In the genomic region with DNA sequence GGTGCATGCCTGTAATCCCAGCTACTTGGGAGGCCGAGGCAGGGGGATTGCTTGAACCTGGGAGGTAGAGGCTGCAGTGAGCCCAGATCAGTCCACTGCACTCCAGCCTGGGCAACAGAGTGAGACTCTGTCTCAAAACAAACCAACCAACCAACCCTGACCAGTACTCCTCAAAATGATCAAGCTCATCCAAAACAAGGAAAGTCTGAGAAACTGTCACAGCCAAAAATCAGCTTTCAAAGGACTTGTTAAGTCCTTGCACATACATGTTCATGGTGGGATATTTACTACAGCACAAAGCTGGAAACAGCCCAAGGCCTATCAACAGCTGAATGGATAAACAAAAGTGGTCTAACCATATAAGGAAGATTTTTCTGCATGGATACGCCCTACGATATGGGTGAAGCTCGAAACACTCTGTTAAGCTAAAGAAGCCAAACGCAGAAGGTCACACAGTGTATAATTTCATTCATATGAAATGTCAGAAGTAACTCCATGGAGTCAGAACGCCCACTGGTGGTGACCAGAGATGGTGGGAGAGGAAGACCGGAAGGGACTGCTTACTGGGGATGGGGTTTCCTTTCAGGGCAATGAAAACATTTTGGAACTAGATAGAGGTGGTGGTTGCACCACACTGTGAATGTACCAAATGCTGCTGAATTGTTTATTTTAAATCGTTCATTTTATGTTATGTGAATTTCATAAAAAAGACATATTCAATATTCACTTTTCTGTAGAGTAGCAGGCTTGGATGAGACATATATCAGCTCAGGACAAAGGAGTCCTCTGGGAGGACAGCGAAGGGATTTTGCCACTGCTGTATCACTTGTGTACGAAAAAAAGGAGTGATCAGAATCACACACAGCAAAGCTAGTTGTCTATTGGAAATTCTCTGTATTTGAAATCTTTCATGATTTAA, we compare ENCODE assay signal across 9 cellular contexts. TPM values are rescaled to one million over a fixed set of nuclear protein-coding genes. Genes with fewer than 3 reads are reported as not detected.
DNase-seq lines count a peak whose midpoint lies in the region; ATAC-seq, FAIRE-seq and TF ChIP-seq lines count a peak whose summit lies in the region.
"Had no signal": no experiment of that assay in that cellular context is flagged by ENCODE, and none has a peak within 500 bp of the region (broad histone marks: within the 10 kb centered on the region; RNA-seq: fewer than 3 reads in every experiment).

No MANE protein-coding gene starts in this region.

- H3K4me2 ChIP-seq in GM23338, result no peak overlapping the region
- H3K4me2 ChIP-seq in OCI-LY7 (ENCODE audit: low read length), result no peak overlapping the region

- H3K27me3 ChIP-seq in ACC112 (ENCODE audit: insufficient read depth, low read length), result no peaks in the 10 kb centered on the region
- H3K27me3 ChIP-seq in GM23338 (ENCODE audit: insufficient read depth), result no peaks in the 10 kb centered on the region

- CTCF ChIA-PET in OCI-LY7 (lab: Charles Lee; ENCODE audit: unreplicated experiment), result interaction anchor here (0.5 kb wide), 2 partner anchors 135 to 241 kb away, joined by 3 read pairs; no protein-coding TSS in a partner anchor

- H3K4me1 Mint-ChIP-seq in GM23338 (peaks cover 25% of the 10 kb centered on the region), nephron progenitor cell (peaks cover 34% of the 10 kb centered on the region)

- POLR2A ChIA-PET in OCI-LY7 (lab: Charles Lee), result interaction anchor here (0.9 kb wide), 1 partner anchor 9 kb away, joined by 3 read pairs; no protein-coding TSS in a partner anchor

- H3K4me1 ChIP-seq in ACC112 (ENCODE audit: control insufficient read depth, insufficient read depth, low read length, unreplicated experiment) (peaks cover 12% of the 10 kb centered on the region), GM23338 (ENCODE audit: insufficient read depth) (peaks cover 8% of the 10 kb centered on the region; the same call in 1 of the 2 replicates), OCI-LY7 (ENCODE audit: insufficient read depth, low read length, poor library complexity, severe bottlenecking) (peaks cover 10% of the 10 kb centered on the region)

- DNase-seq in GM23338 (ENCODE audit: low spot score), result peak; percentile 71
- DNase-seq in OCI-LY7 (ENCODE audit: low spot score), result peak; percentile 23
- peak; percentile 39 for DNase-seq in nephron progenitor cell
- no peak for DNase-seq in stimulated activated CD4-positive, alpha-beta T cell treated with anti-CD3 and anti-CD28 coated beads, Interleukin-2, amount 100 ng/mL, for 48 hours

- H3K27ac Mint-ChIP-seq in GM23338, result 0 out of 2 replicates have a peak overlapping the region, but pooled peaks have one; percentile 33
- H3K27ac Mint-ChIP-seq in nephron progenitor cell, result peak overlapping the region; percentile 44

- peak; percentile 69 to 79 for TF ChIP-seq CTCF in GM23338 (conservative IDR thresholded peaks at IDR 0.05; ENCODE audit: low read depth in 2 of 2)
- TF ChIP-seq CTCF in OCI-LY7 (conservative IDR thresholded peaks at IDR 0.05; ENCODE audit: low read length), result peak; percentile 70
- TF ChIP-seq CTCF in nephron progenitor cell (IDR thresholded peaks at IDR 0.05), result peak; percentile 49

- no peaks in the 10 kb centered on the region for H3K79me2 ChIP-seq in ACC112 (ENCODE audit: control insufficient read depth, insufficient read depth, low read length, unreplicated experiment)
- no peaks in the 10 kb centered on the region for H3K79me2 ChIP-seq in GM23338 (replicated peaks; ENCODE audit: insufficient read depth)
- no peaks in the 10 kb centered on the region for H3K79me2 ChIP-seq in OCI-LY7 (ENCODE audit: insufficient read depth, low read depth, low read length)

- peaks cover 4% of the 10 kb centered on the region for H3F3A ChIP-seq in GM23338 (replicated peaks; ENCODE audit: low read depth)

- ATAC-seq in GM23338 (peak; percentile 28), GM21526 (IDR thresholded peaks at IDR 0.05; ENCODE audit: low FRiP score, unreplicated experiment) (no peak), HG03571 (IDR thresholded peaks at IDR 0.05; ENCODE audit: unreplicated experiment) (no peak)

- peak overlapping the region; percentile 21 for H2AFZ ChIP-seq in ACC112 (ENCODE audit: low read length, unreplicated experiment)
- H2AFZ ChIP-seq in GM23338, result no peak overlapping the region
- H2AFZ ChIP-seq in OCI-LY7 (ENCODE audit: low read length), result no peak overlapping the region

- no TSS peak for BruUV-seq in OCI-LY7 (replicated peaks; lab: Mats Ljungman, UMichigan)

- no peaks in the 10 kb centered on the region for H3K36me3 ChIP-seq in ACC112 (ENCODE audit: insufficient read depth, low read length)
- H3K36me3 ChIP-seq in GM23338 (ENCODE audit: insufficient read depth), result no peaks in the 10 kb centered on the region
- peaks cover 3% of the 10 kb centered on the region for H3K36me3 ChIP-seq in OCI-LY7 (ENCODE audit: insufficient read depth, low read length)

- H3K4me3 Mint-ChIP-seq in GM23338 (no peak overlapping the region), nephron progenitor cell (no peak overlapping the region)

- FAIRE-seq in endometrium (lab: Jason Lieb, UNC), result peak; percentile 53
- FAIRE-seq: colon had no signal

- 0 out of 2 replicates have a peak, but pooled peaks cover 2% of the 10 kb centered on the region for H4K20me1 ChIP-seq in GM23338 (replicated peaks; ENCODE audit: insufficient read depth)
- no peaks in the 10 kb centered on the region for H4K20me1 ChIP-seq in OCI-LY7 (ENCODE audit: insufficient read depth, low read length)

- no peak overlapping the region for H3K27ac ChIP-seq in ACC112 (ENCODE audit: low read depth, low read length)
- no peak overlapping the region for H3K27ac ChIP-seq in GM23338 (ENCODE audit: low read depth)
- no peak overlapping the region for H3K27ac ChIP-seq in OCI-LY7 (ENCODE audit: low read depth, low read length, poor library complexity, severe bottlenecking)

- no peaks in the 10 kb centered on the region for H3K9me3 Mint-ChIP-seq in GM23338
- no peaks in the 10 kb centered on the region for H3K9me3 Mint-ChIP-seq in nephron progenitor cell

- H3K36me3 Mint-ChIP-seq in GM23338 (ENCODE audit: low read depth), result peaks cover 6% of the 10 kb centered on the region; the same call in 2 of the 3 replicates
- H3K36me3 Mint-ChIP-seq in nephron progenitor cell (ENCODE audit: low read depth), result peaks cover 4% of the 10 kb centered on the region

- intact Hi-C loops in OCI-LY7 (cut with micrococcal nuclease; ENCODE audit: unreplicated experiment), result no loop called here

- H3K9me3 ChIP-seq in OCI-LY7 (ENCODE audit: low read length), result no peaks in the 10 kb centered on the region

- H3K4me3 ChIP-seq in ACC112 (ENCODE audit: low read depth, low read length) (no peak overlapping the region), GM23338 (no peak overlapping the region), OCI-LY7 (ENCODE audit: low read depth, low read length, poor library complexity, severe bottlenecking) (no peak overlapping the region)

- H3K9me2 ChIP-seq in GM23338 (ENCODE audit: insufficient read depth), result no peaks in the 10 kb centered on the region
- H3K9me2 ChIP-seq in OCI-LY7 (ENCODE audit: insufficient read depth, low read length), result no peaks in the 10 kb centered on the region

- H3K27me3 Mint-ChIP-seq in GM23338 (ENCODE audit: insufficient read depth, low read depth, poor library complexity) (peaks cover 8% of the 10 kb centered on the region), nephron progenitor cell (ENCODE audit: low read depth, poor library complexity) (peaks cover 4% of the 10 kb centered on the region)

TF ChIP-seq in GM23338, 12 proteins besides CTCF, POLR2A, EP300 and RAD21 (continues in another document):
- TF ChIP-seq ZNF114 (CRISPR knock-in tag; IDR thresholded peaks at IDR 0.05) (no peak), ETS1 (IDR thresholded peaks at IDR 0.05) (no peak), STAT1 (IDR thresholded peaks at IDR 0.05; ENCODE audit: unreplicated experiment) (no peak), NANOG (IDR thresholded peaks at IDR 0.05; ENCODE audit: borderline replicate concordance) (no peak), JUNB (IDR thresholded peaks at IDR 0.05; ENCODE audit: unreplicated experiment) (no peak)

RNA-seq across cellular contexts. Expression of gene CCL17, which starts 17.7 kb away (rescaled TPM):
- total RNA-seq in GM23338 (2014; rRNA removed; shearing (Covaris generic)), result not detected in 2 replicates
- polyA plus RNA-seq in GM23338 (2016; fragmentation: Nextera tagmentation; extraction: Ambion mirVana), result not detected in 2 replicates
- total RNA-seq in OCI-LY7 (2014; rRNA removed; shearing (Covaris generic)), result not detected in 2 replicates
- not detected in 2 replicates for total RNA-seq in OCI-LY7 (2022)

RNA-seq across cellular contexts. Expression of gene CIAPIN1, which starts 24.9 kb away (rescaled TPM):
- 70.3 and 75.4 TPM in 2 replicates for total RNA-seq in GM23338 (2014; rRNA removed; shearing (Covaris generic))
- polyA plus RNA-seq in GM23338 (2016; fragmentation: Nextera tagmentation; extraction: Ambion mirVana), result 36.5 and 40.0 TPM in 2 replicates
- total RNA-seq in OCI-LY7 (2014; rRNA removed; shearing (Covaris generic)), result 47.7 and 72.1 TPM in 2 replicates
- 56.2 and 58.9 TPM in 2 replicates for total RNA-seq in OCI-LY7 (2022)

RNA-seq across cellular contexts. Expression of gene COQ9, which starts 25.0 kb away (rescaled TPM):
- 24.7 and 36.3 TPM in 2 replicates for total RNA-seq in GM23338 (2014; rRNA removed; shearing (Covaris generic))
- polyA plus RNA-seq in GM23338 (2016; fragmentation: Nextera tagmentation; extraction: Ambion mirVana), result 26.6 and 28.6 TPM in 2 replicates
- 30.5 and 31.3 TPM in 2 replicates for total RNA-seq in OCI-LY7 (2014; rRNA removed; shearing (Covaris generic))
- 43.9 and 45.2 TPM in 2 replicates for total RNA-seq in OCI-LY7 (2022)

RNA-seq across cellular contexts. Expression of gene POLR2C, which starts 40.2 kb away (rescaled TPM):
- total RNA-seq in GM23338 (2014; rRNA removed; shearing (Covaris generic)), result 107 and 123 TPM in 2 replicates
- 36.4 and 37.6 TPM in 2 replicates for polyA plus RNA-seq in GM23338 (2016; fragmentation: Nextera tagmentation; extraction: Ambion mirVana)
- 98.1 and 101 TPM in 2 replicates for total RNA-seq in OCI-LY7 (2014; rRNA removed; shearing (Covaris generic))
- total RNA-seq in OCI-LY7 (2022), result 51.3 and 52.3 TPM in 2 replicates

RNA-seq across cellular contexts. Expression of gene CX3CL1, which starts 50.0 kb away (rescaled TPM):
- 0.16 and 2.8 TPM in 2 replicates for total RNA-seq in GM23338 (2014; rRNA removed; shearing (Covaris generic))
- polyA plus RNA-seq in GM23338 (2016; fragmentation: Nextera tagmentation; extraction: Ambion mirVana), result 0.24 and 0.30 TPM in 2 replicates
- total RNA-seq in OCI-LY7 (2014; rRNA removed; shearing (Covaris generic)), result not detected in 2 replicates
- total RNA-seq in OCI-LY7 (2022), result not detected in 2 replicates

Comparison
In these comparisons a context has a peak if more than half of its experiments do, and no peak if none do; other contexts are left out.
1. DNase-seq: peak in GM23338 (single experiment), OCI-LY7 (single experiment) and nephron progenitor cell (single experiment); none in stimulated activated CD4-positive, alpha-beta T cell treated with anti-CD3 and anti-CD28 coated beads, Interleukin-2, amount 100 ng/mL, for 48 hours (0 of 2).
2. Peak in every context shown above with its lines, with median percentiles within 50 percentile points of each other: CTCF ChIP-seq.